In the genomic region with DNA sequence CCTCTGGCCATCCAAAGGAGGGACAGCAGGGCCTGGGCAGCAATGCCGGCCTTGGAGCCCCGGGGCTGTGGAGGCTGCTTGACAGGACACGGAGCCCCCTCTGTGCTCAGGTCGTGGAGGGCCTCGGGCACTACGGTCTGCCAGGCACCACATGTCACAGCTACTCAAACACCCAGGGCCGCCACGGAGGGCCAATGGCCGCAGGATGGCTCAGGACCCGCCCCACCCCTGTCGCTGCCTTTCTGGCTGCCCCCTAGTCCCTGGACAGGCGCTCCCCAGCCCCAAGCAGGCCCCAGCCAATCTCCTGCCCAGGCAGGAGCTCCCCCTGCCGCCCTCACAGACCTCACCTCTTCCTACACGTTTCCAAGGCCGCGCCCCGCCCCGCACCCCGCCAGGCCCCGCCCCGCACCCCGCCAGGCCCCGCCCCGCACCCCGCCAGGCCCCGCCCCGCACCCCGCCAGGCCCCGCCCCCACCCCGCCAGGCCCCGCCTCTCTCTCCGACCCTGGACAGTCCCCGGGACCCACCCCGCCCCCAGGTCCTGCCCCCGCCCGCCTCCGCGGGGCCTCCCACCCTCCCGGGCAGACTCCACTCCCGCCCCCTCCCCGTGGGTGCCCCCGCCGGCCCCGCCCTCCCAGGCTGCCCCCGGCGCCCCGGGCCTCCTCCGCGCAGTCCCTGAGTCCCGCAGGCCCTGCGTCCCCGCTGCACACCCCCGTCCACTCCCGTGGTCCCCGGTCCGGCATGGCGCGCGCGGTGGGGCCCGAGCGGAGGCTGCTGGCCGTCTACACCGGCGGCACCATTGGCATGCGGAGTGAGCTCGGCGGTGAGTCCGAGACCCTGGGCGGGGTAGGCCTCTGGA, we compare ENCODE assay signal across 10 cellular contexts.
A peak's percentile ranks its signal among the peaks of the same experiment; 100 is the strongest.
DNase-seq lines count a peak whose midpoint lies in the region; ATAC-seq and TF ChIP-seq lines count a peak whose summit lies in the region.
"Had no signal": no experiment of that assay in that cellular context is flagged by ENCODE, and none has a peak within 500 bp of the region (broad histone marks: within the 10 kb centered on the region; RNA-seq: fewer than 3 reads in every experiment).

A gene (plus strand): TSS at position 669 of the 857 bp plus-strand sequence. CDS start 71 bp downstream, at position 740.

- H3K9me3 ChIP-seq in BLaER1 (no peaks in the 10 kb centered on the region), HUES48 (ENCODE audit: control insufficient read depth, insufficient read depth, low read length) (no peaks in the 10 kb centered on the region), mucosa of stomach (ENCODE audit: control insufficient read depth, low read length) (no peaks in the 10 kb centered on the region)

- no peak within 1 kb of the TSS for H3K4me3 ChIP-seq in BLaER1
- peak within 1 kb of the TSS; percentile 54 for H3K4me3 ChIP-seq in HUES48 (ENCODE audit: low read depth, low read length)
- no peak within 1 kb of the TSS for H3K4me3 ChIP-seq in mucosa of stomach (ENCODE audit: low read length)

- no peaks in the 10 kb centered on the region for H4K20me1 ChIP-seq in BLaER1

- H3K4me2 ChIP-seq in BLaER1: peak within 1 kb of the TSS; percentile 55

- H3K9ac ChIP-seq in BLaER1 (no peak within 1 kb of the TSS), HUES48 (ENCODE audit: low read depth, low read length) (no peak within 1 kb of the TSS), mucosa of stomach (ENCODE audit: low read length) (peak within 1 kb of the TSS; percentile 40)

- ATAC-seq in GM21619 (IDR thresholded peaks at IDR 0.05; ENCODE audit: unreplicated experiment) (no peak), GM19397 (IDR thresholded peaks at IDR 0.05; ENCODE audit: unreplicated experiment) (no peak), HG03280 (IDR thresholded peaks at IDR 0.05; ENCODE audit: unreplicated experiment) (no peak)

- no peaks in the 10 kb centered on the region for H3K36me3 ChIP-seq in BLaER1
- H3K36me3 ChIP-seq in HUES48 (ENCODE audit: control insufficient read depth, insufficient read depth, low read length): no peaks in the 10 kb centered on the region
- H3K36me3 ChIP-seq in mucosa of stomach (ENCODE audit: control insufficient read depth, insufficient read depth, low read length): no peaks in the 10 kb centered on the region

- H3K27me3 ChIP-seq in BLaER1 (no peaks in the 10 kb centered on the region), HUES48 (ENCODE audit: control insufficient read depth, insufficient read depth, low read length) (peaks cover 5% of the 10 kb centered on the region; the same call in 1 of the 2 replicates), mucosa of stomach (ENCODE audit: control insufficient read depth, insufficient read depth, low read length) (peaks cover 8% of the 10 kb centered on the region)

- no peak within 1 kb of the TSS for H3K27ac ChIP-seq in BLaER1
- H3K27ac ChIP-seq in HUES48 (ENCODE audit: low read depth, low read length): no peak within 1 kb of the TSS

- H3K4me1 ChIP-seq in BLaER1 (peaks cover 51% of the 10 kb centered on the region), HUES48 (ENCODE audit: control insufficient read depth, insufficient read depth, low read length) (no peaks in the 10 kb centered on the region; the same call in 1 of the 2 replicates), mucosa of stomach (ENCODE audit: control insufficient read depth, insufficient read depth, low read length) (peaks cover 80% of the 10 kb centered on the region)

- TF ChIP-seq POLR2A in erythroblast (IDR thresholded peaks at IDR 0.05; ENCODE audit: low read length): no peak

- DNase-seq in erythroblast (lab: John Stamatoyannopoulos, UW) (peak; percentile 21 to 43), Kasumi-1 (lab: John Stamatoyannopoulos, UW) (no peak)
- DNase-seq: DMS79, small intestine had no signal

Comparison
In these comparisons a context has a peak if more than half of its experiments do, and no peak if none do; other contexts are left out.
1. DNase-seq: peak in erythroblast (2 of 2); none in Kasumi-1 (0 of 2).